Comparison of ENCODE assay signal across 26 cellular contexts in genomic region chr11:132876301-132877071, GRCh38.
"Had no signal": no experiment of that assay in that cellular context is flagged by ENCODE, and none has a peak within 500 bp of the region (broad histone marks: within the 10 kb centered on the region; RNA-seq: fewer than 3 reads in every experiment).

No MANE protein-coding gene starts in this region.

- ATAC-seq: activated CD4-positive, CD25-positive, alpha-beta regulatory T cell treated with anti-CD3 and anti-CD28 coated beads, Interleukin-2, amount 50 U/mL, for 24 hours; heart right ventricle; naive thymus-derived CD4-positive, alpha-beta T cell; upper lobe of right lung had no signal

- H3K4me3 ChIP-seq: breast epithelium, esophagus squamous epithelium, heart right ventricle, neural progenitor cell, right atrium auricular region, spleen, suprapubic skin, tibial artery, upper lobe of right lung had no signal

- H3K27me3 ChIP-seq: breast epithelium, esophagus squamous epithelium, neural progenitor cell, right atrium auricular region, spleen, suprapubic skin, tibial artery, upper lobe of right lung had no signal

- H3K9me3 ChIP-seq: breast epithelium, esophagus squamous epithelium, heart right ventricle, right atrium auricular region, spleen, suprapubic skin, tibial artery, upper lobe of right lung had no signal

- H3K27ac ChIP-seq: breast epithelium, epithelial cell of prostate, esophagus squamous epithelium, heart right ventricle, neural progenitor cell, parathyroid adenoma, right atrium auricular region, spleen, suprapubic skin, tibial artery, upper lobe of right lung, WERI-Rb-1 had no signal

- DNase-seq: activated CD4-positive, alpha-beta T cell treated with anti-CD3 and anti-CD28 coated beads for 48 hours; activated CD4-positive, alpha-beta T cell treated with anti-CD3 and anti-CD28 coated beads, Interleukin-2, amount 50 U/mL, for 48 hours; activated CD8-positive, alpha-beta memory T cell treated with anti-CD3 and anti-CD28 coated beads for 24 hours; activated effector memory CD4-positive, alpha-beta T cell treated with anti-CD3 and anti-CD28 coated beads, Interleukin-2, amount 50 U/mL, for 16 hours; activated naive CD4-positive, alpha-beta T cell treated with anti-CD3 and anti-CD28 coated beads, Interleukin-2, amount 50 U/mL, for 16 hours; amniotic stem cell; central memory CD4-positive, alpha-beta T cell; esophagus squamous epithelium; foreskin melanocyte; heart right ventricle; midbrain; naive thymus-derived CD4-positive, alpha-beta T cell; occipital lobe; spleen; stimulated activated naive CD4-positive, alpha-beta T cell; T1000; tibial artery; upper lobe of right lung; WERI-Rb-1 had no signal

- H3K4me1 ChIP-seq: breast epithelium, heart right ventricle, neural progenitor cell, parathyroid adenoma, right atrium auricular region, spleen, suprapubic skin, tibial artery, upper lobe of right lung had no signal
